26 cellular contexts compared by ENCODE assay signal in genomic region chr3:180123928-180124327, GRCh38.
"Had no signal": no experiment of that assay in that cellular context is flagged by ENCODE, and none has a peak within 500 bp of the region (broad histone marks: within the 10 kb centered on the region; RNA-seq: fewer than 3 reads in every experiment).

No MANE protein-coding gene starts in this region.

- H3K9me3 ChIP-seq: colonic mucosa, gastrocnemius medialis, lower lobe of right lung had no signal

- FAIRE-seq: endometrium, islet of Langerhans, keratinocyte had no signal

- ATAC-seq: effector memory CD8-positive, alpha-beta T cell; esophagus mucosa; gastrocnemius medialis; heart right ventricle; left cardiac atrium; left lung; left ventricle myocardium superior; lower lobe of right lung; mucosa of descending colon had no signal

- H3K4me3 ChIP-seq: colonic mucosa, esophagus squamous epithelium, gastrocnemius medialis, heart right ventricle, left lung, lower lobe of right lung, mucosa of descending colon had no signal

- H3K36me3 ChIP-seq: colonic mucosa, esophagus squamous epithelium, gastrocnemius medialis, heart right ventricle, left lung, lower lobe of right lung had no signal

- H3K27me3 ChIP-seq: colonic mucosa, esophagus squamous epithelium, gastrocnemius medialis, heart right ventricle, left lung had no signal

- DNase-seq: colonic mucosa; cortex of kidney; effector CD8-positive, alpha-beta T cell; effector memory CD8-positive, alpha-beta T cell; endodermal cell; erythroblast; esophagus squamous epithelium; foreskin fibroblast; foreskin melanocyte; gastrocnemius medialis; glutamatergic neuron; head of caudate nucleus; heart right ventricle; hippocampal formation; left cardiac atrium; left lung; left ventricle myocardium superior; lower lobe of right lung; mesenchymal stem cell; mucosa of descending colon; naive B cell had no signal

- H3K4me1 ChIP-seq: colonic mucosa, esophagus squamous epithelium, gastrocnemius medialis, heart right ventricle, left lung, lower lobe of right lung had no signal

- H3K27ac ChIP-seq: colonic mucosa, epithelial cell of prostate, esophagus squamous epithelium, gastrocnemius medialis, heart right ventricle, left lung, lower lobe of right lung had no signal
